Comparison of ENCODE assay signal across 18 cellular contexts in the genomic region with DNA sequence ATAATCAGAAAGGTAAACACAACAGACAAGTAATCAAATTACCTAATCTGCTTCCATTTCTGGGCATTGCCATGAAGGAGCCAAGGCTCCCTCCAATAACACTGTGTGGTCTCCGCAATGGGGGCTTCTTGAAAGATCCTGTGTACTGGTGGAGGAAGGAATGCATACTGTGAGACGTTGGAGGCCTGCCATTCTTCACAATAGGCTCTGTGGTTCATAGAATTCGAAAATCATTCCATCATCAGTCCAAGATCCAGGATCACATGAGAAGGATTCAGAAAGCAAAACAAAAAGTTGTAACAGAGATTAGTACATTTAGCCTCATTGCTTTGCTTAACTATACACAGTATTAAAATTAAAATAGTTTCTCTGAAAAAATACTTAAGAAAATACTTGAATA.
DNase-seq lines count a peak whose midpoint lies in the region; TF ChIP-seq lines count a peak whose summit lies in the region.
"Had no signal": no experiment of that assay in that cellular context is flagged by ENCODE, and none has a peak within 500 bp of the region (broad histone marks: within the 10 kb centered on the region; RNA-seq: fewer than 3 reads in every experiment).

No MANE protein-coding gene starts in this region.

- peaks cover 6% of the 10 kb centered on the region for H3K36me3 ChIP-seq in HAP-1 (replicated peaks)

- DNase-seq in NCI-H82 (lab: John Stamatoyannopoulos, UW) (peak; percentile 6), NCI-H82 treated with DMSO at 0.1 percent for 48 hours (lab: John Stamatoyannopoulos, UW; ENCODE audit: unreplicated experiment) (no peak), caudate nucleus (lab: John Stamatoyannopoulos, UW) (no peak), fibroblast of pulmonary artery (ENCODE audit: low read depth) (peak; percentile 25), substantia nigra (lab: John Stamatoyannopoulos, UW) (no peak), HAP-1 (ENCODE audit: low spot score in 2 of 2) (no peak), NCI-H2227 treated with DMSO at 0.1 percent for 48 hours (lab: John Stamatoyannopoulos, UW) (no peak)
- no peak for DNase-seq in stimulated activated CD4-positive, alpha-beta T cell treated with anti-CD3 and anti-CD28 coated beads, Interleukin-4, amount 100 ng/mL, for 4 hours
- DNase-seq: 8988T, GF-D8, GOT3, KBM-7, MV-4-11, NCI-H1417, NCI-H187 treated with DMSO at 0.1 percent for 48 hours, NCI-H446, NCI-H69, OCI-M1 had no signal

- TF ChIP-seq CTCF in fibroblast of pulmonary artery (IDR thresholded peaks at IDR 0.05; ENCODE audit: low read length, missing control alignments) = no peak

- no peaks in the 10 kb centered on the region for H3K27me3 ChIP-seq in HAP-1 (ENCODE audit: low read depth)

- no peaks in the 10 kb centered on the region for H3K4me1 ChIP-seq in HAP-1

- peak overlapping the region; percentile 9 for H3K27ac ChIP-seq in caudate nucleus (ENCODE audit: low read depth, low read length)
- peak overlapping the region; percentile 31 for H3K27ac ChIP-seq in substantia nigra (ENCODE audit: low read depth, low read length, poor library complexity, severe bottlenecking)

- H3K9me3 ChIP-seq in HAP-1 = no peaks in the 10 kb centered on the region

- H3K4me3 ChIP-seq in fibroblast of pulmonary artery (replicated peaks; ENCODE audit: low read depth, low read length) (no peak overlapping the region), HAP-1 (no peak overlapping the region)

- in situ Hi-C loops in HAP-1 (cut with MboI; ENCODE audit: low sequenced_read_pairs) = no loop called here

Comparison
In these comparisons a context has a peak if more than half of its experiments do, and no peak if none do; other contexts are left out.
1. DNase-seq: peak in NCI-H82 (single experiment) and fibroblast of pulmonary artery (single experiment); none in NCI-H82 treated with DMSO at 0.1 percent for 48 hours (single experiment), caudate nucleus (0 of 61), substantia nigra (0 of 49), HAP-1 (0 of 2), stimulated activated CD4-positive, alpha-beta T cell treated with anti-CD3 and anti-CD28 coated beads, Interleukin-4, amount 100 ng/mL, for 4 hours (0 of 2) and NCI-H2227 treated with DMSO at 0.1 percent for 48 hours (single experiment).